In the genomic region with DNA sequence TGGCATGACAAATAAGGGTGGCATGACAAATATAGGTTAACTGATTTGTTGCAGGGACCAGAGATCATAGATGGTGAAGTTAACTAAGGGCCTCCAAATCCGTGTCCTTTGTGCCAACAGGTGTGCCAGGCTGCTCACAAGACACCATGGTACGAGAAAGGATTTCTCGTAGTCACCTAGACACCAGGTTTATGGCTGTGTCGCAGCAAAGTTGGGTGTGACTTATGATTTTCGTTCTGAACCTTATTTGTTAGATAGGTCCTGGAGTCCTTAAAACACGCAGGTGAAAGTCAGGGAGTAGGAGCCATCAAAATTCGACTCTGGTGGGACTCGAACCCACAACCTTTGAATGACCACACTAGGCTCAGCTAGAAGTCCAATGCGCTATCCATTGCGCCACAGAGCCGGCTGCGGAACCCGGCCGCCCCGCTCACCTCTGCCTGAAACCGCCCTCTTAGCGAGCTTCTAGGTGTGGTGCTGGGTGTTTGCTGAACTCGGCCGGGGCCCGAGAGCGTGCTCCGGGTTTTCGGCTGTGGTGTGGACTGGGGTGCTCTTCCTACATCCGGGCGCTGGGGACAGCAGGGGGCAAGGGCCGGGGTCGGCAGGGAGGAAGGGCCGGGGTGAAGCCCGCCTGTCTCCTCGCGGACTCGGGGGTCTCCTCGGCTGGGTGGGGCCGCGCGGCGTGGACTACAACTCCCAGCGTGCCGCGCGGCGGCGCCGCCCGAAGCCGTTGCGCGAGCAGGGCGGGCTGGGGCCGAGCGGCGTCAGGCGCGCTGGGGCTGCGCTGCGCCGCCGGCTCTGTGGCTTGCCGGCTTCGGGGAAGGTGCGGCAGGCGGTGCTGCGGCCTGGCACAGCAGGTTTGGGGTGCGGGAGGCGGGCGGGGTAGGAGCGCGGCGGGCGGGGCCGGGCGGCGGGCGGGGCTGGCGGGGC, we compare ENCODE assay signal across 8 cellular contexts. TPM values are rescaled to one million over a fixed set of nuclear protein-coding genes. Genes with fewer than 3 reads are reported as not detected.
DNase-seq lines count a peak whose midpoint lies in the region; ATAC-seq and TF ChIP-seq lines count a peak whose summit lies in the region.

A gene (plus strand): TSS at position 767 of the 930 bp plus-strand sequence. CDS start 2,606 bp downstream, outside the sequence.

- H2BK20ac ChIP-seq in IMR-90 (ENCODE audit: low read depth, low read length): no peak within 1 kb of the TSS

- intact Hi-C loops in Calu3 (cut with micrococcal nuclease; ENCODE audit: unreplicated experiment) (loop anchor here (2.0 kb wide), 1 partner anchor 45 kb away; no protein-coding TSS in a partner anchor), IMR-90 (cut with micrococcal nuclease) (no loop called here)
- intact Hi-C loops in activated T-helper 2 cell treated with anti-CD3 and anti-CD28 coated beads, Interferon-gamma antibody, Interleukin-2, Interleukin-4, amounts not matched to agents 10 μg/mL and 5 μg/mL and 100 μg/mL, durations not matched to agents 14 hours and 24 hours and 36 hours (cut with micrococcal nuclease): loop anchor here (1.0 to 5.0 kb wide), 3 partner anchors 18 to 148 kb away; a partner anchor contains a TSS

- H3K79me1 ChIP-seq in IMR-90 (ENCODE audit: low read depth in 1 of 2, low read length in 2 of 2): peaks cover 0 to 25% of the 10 kb centered on the region in 2 experiments; a peak in 3 of 4 replicates

- H3K14ac ChIP-seq in IMR-90 (replicated peaks; ENCODE audit: low read depth, low read length): peak within 1 kb of the TSS; percentile 72

- H3K4me2 ChIP-seq in IMR-90 (ENCODE audit: low read depth, low read length): peak within 1 kb of the TSS; percentile 88

- H3K27ac Mint-ChIP-seq in Calu3 (ENCODE audit: unreplicated experiment): peak within 1 kb of the TSS; percentile 73
- H3K27ac Mint-ChIP-seq in activated T-helper 2 cell treated with anti-CD3 and anti-CD28 coated beads, Interferon-gamma antibody, Interleukin-2, Interleukin-4, amounts not matched to agents 10 μg/mL and 5 μg/mL and 100 μg/mL, durations not matched to agents 14 hours and 24 hours and 36 hours: peak within 1 kb of the TSS; percentile 89
- H3K27ac Mint-ChIP-seq in natural killer cell treated with Interleukin-12 subunit alpha and Interleukin-12 subunit beta and Interleukin-15 and Interleukin-18, amount 100 ng/mL, for 72 hours: peak within 1 kb of the TSS; percentile 72 to 79
- peak within 1 kb of the TSS; percentile 89 for H3K27ac Mint-ChIP-seq in stimulated activated naive CD8-positive, alpha-beta T cell treated with anti-CD3 and anti-CD28 coated beads, Interleukin-15, Interleukin-2, amounts not matched to agents 100 ng/mL and 50 ng/mL, for 24 hours

- H3K27ac ChIP-seq in IMR-90 (ENCODE audit: insufficient read depth, low read length): peak within 1 kb of the TSS; percentile 80; the same call in 1 of the 2 replicates
- peak within 1 kb of the TSS; percentile 86 for H3K27ac ChIP-seq in RWPE1

- peak; percentile 81 for DNase-seq in Calu3
- peak; percentile 66 for DNase-seq in IMR-90
- DNase-seq in RWPE1 (ENCODE audit: low spot score): peak; percentile 95
- peak; percentile 81 for DNase-seq in activated T-helper 2 cell treated with anti-CD3 and anti-CD28 coated beads, Interferon-gamma antibody, Interleukin-2, Interleukin-4, amounts not matched to agents 10 μg/mL and 5 μg/mL and 100 μg/mL, durations not matched to agents 14 hours and 24 hours and 36 hours (ENCODE audit: low spot score)
- DNase-seq in fibroblast of pulmonary artery (ENCODE audit: low read depth): peak; percentile 73
- DNase-seq in natural killer cell treated with Interleukin-12 subunit alpha and Interleukin-12 subunit beta and Interleukin-15 and Interleukin-18, amount 100 ng/mL, for 72 hours (ENCODE audit: low spot score): peak; percentile 87

- H3K4me1 Mint-ChIP-seq in Calu3 (ENCODE audit: low read depth, unreplicated experiment): no peaks in the 10 kb centered on the region
- H3K4me1 Mint-ChIP-seq in activated T-helper 2 cell treated with anti-CD3 and anti-CD28 coated beads, Interferon-gamma antibody, Interleukin-2, Interleukin-4, amounts not matched to agents 10 μg/mL and 5 μg/mL and 100 μg/mL, durations not matched to agents 14 hours and 24 hours and 36 hours (ENCODE audit: low read depth): peaks cover 7% of the 10 kb centered on the region
- H3K4me1 Mint-ChIP-seq in natural killer cell treated with Interleukin-12 subunit alpha and Interleukin-12 subunit beta and Interleukin-15 and Interleukin-18, amount 100 ng/mL, for 72 hours (ENCODE audit: low read depth in 2 of 2): peaks cover 5 to 7% of the 10 kb centered on the region in 2 donors
- H3K4me1 Mint-ChIP-seq in stimulated activated naive CD8-positive, alpha-beta T cell treated with anti-CD3 and anti-CD28 coated beads, Interleukin-15, Interleukin-2, amounts not matched to agents 100 ng/mL and 50 ng/mL, for 24 hours (ENCODE audit: low read depth): peaks cover 7% of the 10 kb centered on the region

- H2BK15ac ChIP-seq in IMR-90 (ENCODE audit: low read depth, low read length): no peak within 1 kb of the TSS

- no peak for TF ChIP-seq RAD21 in IMR-90 (IDR thresholded peaks at IDR 0.05; ENCODE audit: low read length)

- peak within 1 kb of the TSS; percentile 94 for H2AK9ac ChIP-seq in IMR-90 (replicated peaks; ENCODE audit: low read depth, low read length, poor library complexity)

- H3K9me1 ChIP-seq in IMR-90 (ENCODE audit: insufficient read depth, low read length): peaks cover 12% of the 10 kb centered on the region

- peaks cover 3% of the 10 kb centered on the region; the same call in 1 of the 2 replicates for H4K20me1 ChIP-seq in IMR-90 (ENCODE audit: insufficient read depth, low read length)

- peak within 1 kb of the TSS; percentile 69 for H3K4ac ChIP-seq in IMR-90 (ENCODE audit: low read depth, low read length)

- peak within 1 kb of the TSS; percentile 51 for H2AK5ac ChIP-seq in IMR-90 (ENCODE audit: low read depth, low read length)

- in situ Hi-C loops in IMR-90 (cut with MboI; ENCODE audit: low sequenced_read_pairs): no loop called here

- ATAC-seq in GM21390 (IDR thresholded peaks at IDR 0.05; ENCODE audit: unreplicated experiment) (peak; percentile 75), IMR-90 (ENCODE audit: low read depth) (peak; percentile 97)
- ATAC-seq in natural killer cell treated with Interleukin-12 subunit alpha and Interleukin-12 subunit beta and Interleukin-15 and Interleukin-18, amount 100 ng/mL, for 72 hours: peak; percentile 96 to 97

- BruUV-seq in Calu3 (replicated peaks; lab: Mats Ljungman, UMichigan): TSS peak; percentile 100
- no TSS peak for BruUV-seq in IMR-90 (replicated peaks; lab: Mats Ljungman, UMichigan)

- peaks cover 25% of the 10 kb centered on the region for H3K36me3 Mint-ChIP-seq in Calu3 (ENCODE audit: insufficient read depth, unreplicated experiment)
- H3K36me3 Mint-ChIP-seq in activated T-helper 2 cell treated with anti-CD3 and anti-CD28 coated beads, Interferon-gamma antibody, Interleukin-2, Interleukin-4, amounts not matched to agents 10 μg/mL and 5 μg/mL and 100 μg/mL, durations not matched to agents 14 hours and 24 hours and 36 hours (ENCODE audit: low read depth): peaks cover 14% of the 10 kb centered on the region
- no peaks in the 10 kb centered on the region for H3K36me3 Mint-ChIP-seq in natural killer cell treated with Interleukin-12 subunit alpha and Interleukin-12 subunit beta and Interleukin-15 and Interleukin-18, amount 100 ng/mL, for 72 hours
- H3K36me3 Mint-ChIP-seq in stimulated activated naive CD8-positive, alpha-beta T cell treated with anti-CD3 and anti-CD28 coated beads, Interleukin-15, Interleukin-2, amounts not matched to agents 100 ng/mL and 50 ng/mL, for 24 hours (ENCODE audit: low read depth): peaks cover 10% of the 10 kb centered on the region

- CTCF ChIA-PET in Calu3 (lab: Charles Lee): interaction anchor here (0.6 kb wide), 1 partner anchor 343 kb away, joined by 4 read pairs; no protein-coding TSS in a partner anchor
- CTCF ChIA-PET in IMR-90 (lab: Yijun Ruan, JAX): no interaction called here
- CTCF ChIA-PET in RWPE1 (lab: Yijun Ruan, JAX): interaction anchor here (1.0 kb wide), 1 partner anchor 22 kb away, joined by 3 read pairs; no protein-coding TSS in a partner anchor

- H3K18ac ChIP-seq in IMR-90 (ENCODE audit: low read depth, low read length): no peak within 1 kb of the TSS

- H2AFZ ChIP-seq in IMR-90 (replicated peaks; ENCODE audit: low read length, poor library complexity): peak within 1 kb of the TSS; percentile 98

- no peaks in the 10 kb centered on the region for H3K27me3 Mint-ChIP-seq in Calu3 (ENCODE audit: unreplicated experiment)
- H3K27me3 Mint-ChIP-seq in activated T-helper 2 cell treated with anti-CD3 and anti-CD28 coated beads, Interferon-gamma antibody, Interleukin-2, Interleukin-4, amounts not matched to agents 10 μg/mL and 5 μg/mL and 100 μg/mL, durations not matched to agents 14 hours and 24 hours and 36 hours (ENCODE audit: low read depth): no peaks in the 10 kb centered on the region
- H3K27me3 Mint-ChIP-seq in natural killer cell treated with Interleukin-12 subunit alpha and Interleukin-12 subunit beta and Interleukin-15 and Interleukin-18, amount 100 ng/mL, for 72 hours: no peaks in the 10 kb centered on the region
- H3K27me3 Mint-ChIP-seq in stimulated activated naive CD8-positive, alpha-beta T cell treated with anti-CD3 and anti-CD28 coated beads, Interleukin-15, Interleukin-2, amounts not matched to agents 100 ng/mL and 50 ng/mL, for 24 hours: no peaks in the 10 kb centered on the region

- H3K4me3 Mint-ChIP-seq in Calu3 (ENCODE audit: low read depth, unreplicated experiment): peak within 1 kb of the TSS; percentile 83
- peak within 1 kb of the TSS; percentile 89 for H3K4me3 Mint-ChIP-seq in activated T-helper 2 cell treated with anti-CD3 and anti-CD28 coated beads, Interferon-gamma antibody, Interleukin-2, Interleukin-4, amounts not matched to agents 10 μg/mL and 5 μg/mL and 100 μg/mL, durations not matched to agents 14 hours and 24 hours and 36 hours (ENCODE audit: low read depth)
- H3K4me3 Mint-ChIP-seq in natural killer cell treated with Interleukin-12 subunit alpha and Interleukin-12 subunit beta and Interleukin-15 and Interleukin-18, amount 100 ng/mL, for 72 hours: peak within 1 kb of the TSS; percentile 93
- peak within 1 kb of the TSS; percentile 91 for H3K4me3 Mint-ChIP-seq in stimulated activated naive CD8-positive, alpha-beta T cell treated with anti-CD3 and anti-CD28 coated beads, Interleukin-15, Interleukin-2, amounts not matched to agents 100 ng/mL and 50 ng/mL, for 24 hours

- H3K4me3 ChIP-seq in IMR-90 (ENCODE audit: insufficient read depth, low read depth, low read length) (peak within 1 kb of the TSS; percentile 94), fibroblast of pulmonary artery (replicated peaks; ENCODE audit: low read depth, low read length) (peak within 1 kb of the TSS; percentile 75)

- H4K5ac ChIP-seq in IMR-90 (ENCODE audit: low read depth, low read length): peak within 1 kb of the TSS; percentile 97

- TF ChIP-seq CTCF in Calu3 (IDR thresholded peaks at IDR 0.05; ENCODE audit: unreplicated experiment): no peak
- TF ChIP-seq CTCF in IMR-90 (conservative IDR thresholded peaks at IDR 0.05; ENCODE audit: low read depth, low read length): no peak
- TF ChIP-seq CTCF in RWPE1 (conservative IDR thresholded peaks at IDR 0.05; ENCODE audit: low read depth): no peak
- TF ChIP-seq CTCF in fibroblast of pulmonary artery (IDR thresholded peaks at IDR 0.05; ENCODE audit: low read length, missing control alignments): no peak

- WGBS in IMR-90 (ENCODE audit: extremely low coverage in 2 of 2, insufficient read length in 1 of 2), 2 experiments: 14% methylated on average over 14 of the region's 75 CpGs; no CpG with 5 or more reads in 1 of the 2 experiments

- peak within 1 kb of the TSS; percentile 74 for H3K23ac ChIP-seq in IMR-90 (ENCODE audit: low read depth, low read length)

- peak within 1 kb of the TSS; percentile 34; the same call in 1 of the 2 replicates for H3K56ac ChIP-seq in IMR-90 (ENCODE audit: extremely low read depth, insufficient read depth, low read length)

- peak within 1 kb of the TSS; percentile 88 to 93 for H4K8ac ChIP-seq in IMR-90 (ENCODE audit: low read depth in 2 of 2, low read length in 2 of 2)

- peaks cover 4% of the 10 kb centered on the region; the same call in 1 of the 2 replicates for H3K4me1 ChIP-seq in IMR-90 (ENCODE audit: control insufficient read depth, insufficient read depth, low read length)

- peak within 1 kb of the TSS; percentile 56 for H4K91ac ChIP-seq in IMR-90 (ENCODE audit: insufficient read depth, low read depth, low read length)

- no peaks in the 10 kb centered on the region for H3K27me3 ChIP-seq in IMR-90 (ENCODE audit: control insufficient read depth, insufficient read depth, low read length)

- TF ChIP-seq POLR2A in IMR-90 (IDR thresholded peaks at IDR 0.05; ENCODE audit: low read depth, low read length): no peak

- POLR2A ChIA-PET in IMR-90 (lab: Charles Lee; ENCODE audit: unreplicated experiment) (no interaction called here), RWPE1 (lab: Yijun Ruan, JAX; ENCODE audit: low non-redundant PET) (interaction anchor here (0.6 kb wide), 1 partner anchor 10 kb away, joined by 5 read pairs; no protein-coding TSS in a partner anchor)

- no peaks in the 10 kb centered on the region for H3K9me3 Mint-ChIP-seq in Calu3 (ENCODE audit: low read depth, unreplicated experiment)
- H3K9me3 Mint-ChIP-seq in activated T-helper 2 cell treated with anti-CD3 and anti-CD28 coated beads, Interferon-gamma antibody, Interleukin-2, Interleukin-4, amounts not matched to agents 10 μg/mL and 5 μg/mL and 100 μg/mL, durations not matched to agents 14 hours and 24 hours and 36 hours: no peaks in the 10 kb centered on the region
- no peaks in the 10 kb centered on the region for H3K9me3 Mint-ChIP-seq in natural killer cell treated with Interleukin-12 subunit alpha and Interleukin-12 subunit beta and Interleukin-15 and Interleukin-18, amount 100 ng/mL, for 72 hours
- no peaks in the 10 kb centered on the region for H3K9me3 Mint-ChIP-seq in stimulated activated naive CD8-positive, alpha-beta T cell treated with anti-CD3 and anti-CD28 coated beads, Interleukin-15, Interleukin-2, amounts not matched to agents 100 ng/mL and 50 ng/mL, for 24 hours

- peak within 1 kb of the TSS; percentile 28; the same call in 1 of the 2 replicates for H2BK120ac ChIP-seq in IMR-90 (ENCODE audit: low read depth, low read length)

- no peaks in the 10 kb centered on the region for H3K9me3 ChIP-seq in IMR-90 (ENCODE audit: control insufficient read depth, insufficient read depth, low read length)

- H2BK5ac ChIP-seq in IMR-90 (ENCODE audit: low read depth, low read length, poor library complexity, severe bottlenecking): peak within 1 kb of the TSS; percentile 59

- H3K9ac ChIP-seq in IMR-90 (ENCODE audit: low read depth, low read length): peak within 1 kb of the TSS; percentile 76

- dilution Hi-C loops in IMR-90 (cut with HindIII; ENCODE audit: low sequenced_read_pairs, unreplicated experiment): no loop called here

- peaks cover 9% of the 10 kb centered on the region; the same call in 1 of the 2 replicates for H3K36me3 ChIP-seq in IMR-90 (ENCODE audit: control insufficient read depth, insufficient read depth, low read length)

RNA-seq across cellular contexts. Expression of the gene that starts here (rescaled TPM):
- total RNA-seq in Calu3 (2022): 13.8 and 15.3 TPM in 2 replicates
- total RNA-seq in IMR-90 (2012; rRNA removed): 9.2 and 9.7 TPM in 2 replicates
- 13.7 and 14.8 TPM in 2 replicates for polyA plus RNA-seq in IMR-90 (2012; rRNA removed)
- polyA plus RNA-seq in IMR-90 (2012; cell fraction: cytosol; rRNA removed): 11.7 and 14.4 TPM in 2 replicates
- 10.3 and 25.2 TPM in 2 replicates for polyA plus RNA-seq in IMR-90 (2012; cell fraction: nucleus; rRNA removed; ENCODE audit: low replicate concordance)
- total RNA-seq in activated T-helper 2 cell treated with anti-CD3 and anti-CD28 coated beads, Interferon-gamma antibody, Interleukin-2, Interleukin-4, amounts not matched to agents 10 μg/mL and 5 μg/mL and 100 μg/mL, durations not matched to agents 14 hours and 24 hours and 36 hours: 30.5 and 32.0 TPM in 2 replicates
- 10 to 100 TPM; 23.5 to 32.3 TPM for total RNA-seq in natural killer cell treated with Interleukin-12 subunit alpha and Interleukin-12 subunit beta and Interleukin-15 and Interleukin-18, amount 100 ng/mL, for 72 hours

Comparison
In these comparisons a context has a peak if more than half of its experiments do, and no peak if none do; other contexts are left out.
1. Peak in every context shown above with its lines: DNase-seq, ATAC-seq, H3K4me3 ChIP-seq and H3K27ac ChIP-seq.